In genomic region chr1:161159087-161159914, GRCh38 we compare ENCODE assay signal across 8 cellular contexts. TPM values are rescaled to one million over a fixed set of nuclear protein-coding genes. Genes with fewer than 3 reads are reported as not detected.
DNase-seq lines count a peak whose midpoint lies in the region; ATAC-seq and TF ChIP-seq lines count a peak whose summit lies in the region.

TSS of gene USP21 (plus strand) at chr1:161159500. CDS start at chr1:161160641, 1,141 bp downstream.

- intact Hi-C loops in ascending aorta (cut with DNase I) (loop anchor here (1.0 to 10.0 kb wide), 4 partner anchors 18 to 897 kb away; partner anchors contain the start of genes B4GALT3, COPA, DCAF8 and DEDD), right cardiac atrium (cut with DNase I) (no loop called here)

- DNase-seq in NCI-H2029 treated with DMSO at 0.1 percent for 48 hours (lab: John Stamatoyannopoulos, UW) (peak; percentile 78), T-helper 22 cell (ENCODE audit: low read depth) (peak; percentile 84), ascending aorta (ENCODE audit: low spot score in 2 of 2) (peak; percentile 61 to 96), right cardiac atrium (peak; percentile 94 to 98 (median 97))

- H3K27ac ChIP-seq in ascending aorta (peak within 1 kb of the TSS; percentile 81 to 83), right cardiac atrium (ENCODE audit: low read length) (peak within 1 kb of the TSS; percentile 75), rectal smooth muscle tissue (ENCODE audit: low read depth, low read length) (peak within 1 kb of the TSS; percentile 85)

- H3K4me3 ChIP-seq in ascending aorta, result peak within 1 kb of the TSS; percentile 86 to 92
- peak within 1 kb of the TSS; percentile 92 for H3K4me3 ChIP-seq in right cardiac atrium (ENCODE audit: low read length)
- H3K4me3 ChIP-seq in rectal smooth muscle tissue (ENCODE audit: low read length), result peak within 1 kb of the TSS; percentile 92

- peak; percentile 80 for TF ChIP-seq POLR2A in GM18505 (IDR thresholded peaks at IDR 0.05; ENCODE audit: borderline replicate concordance, extremely low read depth, insufficient read depth, insufficient read length)

- 1% methylated on average over 60 of the region's 60 CpGs for WGBS in right cardiac atrium

- H3K4me1 ChIP-seq in ascending aorta (peaks cover 0 to 31% of the 10 kb centered on the region in 2 donors), right cardiac atrium (ENCODE audit: control insufficient read depth, insufficient read depth, low read length) (peaks cover 4% of the 10 kb centered on the region), rectal smooth muscle tissue (ENCODE audit: control insufficient read depth, insufficient read depth, low read length) (peaks cover 10% of the 10 kb centered on the region)

- ATAC-seq in GM18505 (IDR thresholded peaks at IDR 0.05; ENCODE audit: unreplicated experiment) (peak; percentile 86), HG02973 (IDR thresholded peaks at IDR 0.05; ENCODE audit: unreplicated experiment) (peak; percentile 64), right cardiac atrium (peak; percentile 95), GM18870 (IDR thresholded peaks at IDR 0.05; ENCODE audit: unreplicated experiment) (no peak)

- TF ChIP-seq CTCF in ascending aorta (IDR thresholded peaks at IDR 0.05), result peak; percentile 9 to 47 (median 37)

- H3K27me3 ChIP-seq in ascending aorta (no peaks in the 10 kb centered on the region), right cardiac atrium (ENCODE audit: control insufficient read depth, insufficient read depth) (no peaks in the 10 kb centered on the region), rectal smooth muscle tissue (ENCODE audit: control insufficient read depth, insufficient read depth, low read length) (no peaks in the 10 kb centered on the region)

- H3K36me3 ChIP-seq in ascending aorta (peaks cover 10 to 18% of the 10 kb centered on the region in 2 donors), rectal smooth muscle tissue (ENCODE audit: control insufficient read depth, insufficient read depth, low read length) (peaks cover 6% of the 10 kb centered on the region)

- H3K9me3 ChIP-seq in ascending aorta (no peaks in the 10 kb centered on the region), right cardiac atrium (ENCODE audit: control insufficient read depth, low read length) (no peaks in the 10 kb centered on the region)

- peak within 1 kb of the TSS; percentile 85 for H3K9ac ChIP-seq in rectal smooth muscle tissue (ENCODE audit: low read length)

RNA-seq across cellular contexts. Expression of gene USP21, which starts in this region (rescaled TPM):
- total RNA-seq in ascending aorta (31.9 TPM), right cardiac atrium (10 to 100 TPM; 14.9 to 25.7 (median 20.9) TPM)
- polyA plus RNA-seq in right cardiac atrium, result 18.1 TPM
